Comparison of ENCODE assay signal across 1 cellular context in genomic region chr13:102800145-102801041, GRCh38.
A peak's percentile ranks its signal among the peaks of the same experiment; 100 is the strongest.
TF ChIP-seq lines count a peak whose summit lies in the region.

No MANE protein-coding gene starts in this region.

TF ChIP-seq in HepG2, 621 proteins besides CTCF, POLR2A, EP300 and RAD21 (continued from another document and continues in another):
- TF ChIP-seq SMC3 (IDR thresholded peaks at IDR 0.05; ENCODE audit: low read length) (peak; percentile 5; the same call in 1 of the 2 replicates), HNRNPK (IDR thresholded peaks at IDR 0.05; ENCODE audit: low read depth, low read length, poor library complexity, severe bottlenecking) (peak; percentile 59), SALL1 (CRISPR knock-in tag; IDR thresholded peaks at IDR 0.05) (peak; percentile 85), MEIS2 (CRISPR knock-in tag; IDR thresholded peaks at IDR 0.05) (peak; percentile 74), ZNF577 (CRISPR knock-in tag; IDR thresholded peaks at IDR 0.05; ENCODE audit: borderline replicate concordance, low read depth) (no peak), AKNA (CRISPR knock-in tag; IDR thresholded peaks at IDR 0.05; ENCODE audit: borderline replicate concordance) (no peak), RBAK (CRISPR knock-in tag; IDR thresholded peaks at IDR 0.05) (no peak), ZNF17 (CRISPR knock-in tag; IDR thresholded peaks at IDR 0.05) (no peak), MED13 (CRISPR knock-in tag; IDR thresholded peaks at IDR 0.05) (0 out of 2 replicates have a peak, but pooled peaks have one; percentile 61), ZNF816 (CRISPR knock-in tag; IDR thresholded peaks at IDR 0.05; ENCODE audit: borderline replicate concordance) (peak; percentile 12; the same call in 1 of the 2 replicates), THYN1 (CRISPR knock-in tag; IDR thresholded peaks at IDR 0.05; ENCODE audit: borderline replicate concordance, low read depth) (no peak), ZNF33B (CRISPR knock-in tag; IDR thresholded peaks at IDR 0.05) (no peak), ZNF503 (CRISPR knock-in tag; IDR thresholded peaks at IDR 0.05) (no peak; the same call in 1 of the 2 replicates), ARID5B (CRISPR knock-in tag; IDR thresholded peaks at IDR 0.05) (no peak), STAG1 (CRISPR knock-in tag; IDR thresholded peaks at IDR 0.05) (peak; percentile 53), ZNF704 (CRISPR knock-in tag; IDR thresholded peaks at IDR 0.05; ENCODE audit: borderline replicate concordance) (peak; percentile 82; the same call in 1 of the 2 replicates), ELF1 (CRISPR knock-in tag; IDR thresholded peaks at IDR 0.05) (peak; percentile 54), DNMT1 (CRISPR knock-in tag; IDR thresholded peaks at IDR 0.05) (no peak), LCORL (IDR thresholded peaks at IDR 0.05) (no peak), LCORL (CRISPR knock-in tag; IDR thresholded peaks at IDR 0.05) (peak; percentile 70), SP1 (IDR thresholded peaks at IDR 0.05) (no peak), SP1 (CRISPR knock-in tag; IDR thresholded peaks at IDR 0.05) (no peak), ZNF782 (CRISPR knock-in tag; IDR thresholded peaks at IDR 0.05; ENCODE audit: borderline replicate concordance) (peak; percentile 46; the same call in 1 of the 2 replicates), ZMYM4 (CRISPR knock-in tag; IDR thresholded peaks at IDR 0.05) (peak; percentile 81; the same call in 1 of the 2 replicates), HNRNPL (IDR thresholded peaks at IDR 0.05; ENCODE audit: low read depth, low read length) (0 out of 2 replicates have a peak, but pooled peaks have one; percentile 45), JUND (CRISPR knock-in tag; IDR thresholded peaks at IDR 0.05) (no peak; the same call in 1 of the 2 replicates), ZFY (CRISPR knock-in tag; IDR thresholded peaks at IDR 0.05) (peak; percentile 96), ZFP91 (CRISPR knock-in tag; IDR thresholded peaks at IDR 0.05; ENCODE audit: borderline replicate concordance) (peak; percentile 94), MTA1 (CRISPR knock-in tag; IDR thresholded peaks at IDR 0.05; ENCODE audit: borderline replicate concordance) (peak; percentile 46; the same call in 1 of the 2 replicates), ZNF784 (CRISPR knock-in tag; IDR thresholded peaks at IDR 0.05; ENCODE audit: borderline replicate concordance) (peak; percentile 48; the same call in 1 of the 2 replicates), ZBTB43 (CRISPR knock-in tag; conservative IDR thresholded peaks at IDR 0.05) (no peak), PAWR (CRISPR knock-in tag; IDR thresholded peaks at IDR 0.05; ENCODE audit: borderline replicate concordance) (no peak), FOSL2 (CRISPR knock-in tag; IDR thresholded peaks at IDR 0.05) (0 out of 2 replicates have a peak, but pooled peaks have one; percentile 31), HOXD1 (CRISPR knock-in tag; IDR thresholded peaks at IDR 0.05) (0 out of 2 replicates have a peak, but pooled peaks have one; percentile 9), ZNF138 (CRISPR knock-in tag; IDR thresholded peaks at IDR 0.05; ENCODE audit: low read depth) (0 out of 2 replicates have a peak, but pooled peaks have one; percentile 34), ZNF329 (CRISPR knock-in tag; IDR thresholded peaks at IDR 0.05; ENCODE audit: low read depth) (0 out of 2 replicates have a peak, but pooled peaks have one; percentile 26), ZNF362 (CRISPR knock-in tag; IDR thresholded peaks at IDR 0.05; ENCODE audit: borderline replicate concordance) (no peak; the same call in 1 of the 2 replicates), SP140L (CRISPR knock-in tag; IDR thresholded peaks at IDR 0.05; ENCODE audit: borderline replicate concordance) (0 out of 2 replicates have a peak, but pooled peaks have one; percentile 25), ZNF276 (CRISPR knock-in tag; IDR thresholded peaks at IDR 0.05; ENCODE audit: low read depth) (no peak), TIGD3 (CRISPR knock-in tag; IDR thresholded peaks at IDR 0.05; ENCODE audit: borderline replicate concordance) (no peak), PHB2 (IDR thresholded peaks at IDR 0.05; ENCODE audit: partially characterized antibody) (no peak)
